In genomic region chr9:79145442-79145841, GRCh38 we compare ENCODE assay signal across 30 cellular contexts.
"Had no signal": no experiment of that assay in that cellular context is flagged by ENCODE, and none has a peak within 500 bp of the region (broad histone marks: within the 10 kb centered on the region; RNA-seq: fewer than 3 reads in every experiment).

No MANE protein-coding gene starts in this region.

- DNase-seq: activated B cell treated with CpG ODN at 0.5 μM for 24 hours; activated CD4-positive, alpha-beta memory T cell treated with anti-CD3 and anti-CD28 coated beads, Interleukin-2, amount 10 ng/mL, durations not matched to agents 7 days and 5 days; activated CD4-positive, alpha-beta T cell treated with anti-CD3 and anti-CD28 coated beads for 4 hours; activated CD4-positive, CD25-positive, alpha-beta regulatory T cell treated with anti-CD3 and anti-CD28 coated beads, Interleukin-2, amount 50 U/mL, for 72 hours; activated CD8-positive, alpha-beta memory T cell treated with anti-CD3 and anti-CD28 coated beads for 24 hours; activated CD8-positive, alpha-beta memory T cell treated with anti-CD3 and anti-CD28 coated beads, Interleukin-2, amount 10 ng/mL, durations not matched to agents 7 days and 5 days; activated CD8-positive, alpha-beta memory T cell treated with anti-CD3 and anti-CD28 coated beads, Interleukin-2, amount 50 U/mL, for 48 hours; activated effector memory CD4-positive, alpha-beta T cell treated with Interleukin-2 at 50 U/mL for 16 hours; activated naive CD4-positive, alpha-beta T cell treated with anti-CD3 and anti-CD28 coated beads, Interleukin-2, amount 10 ng/mL, durations not matched to agents 7 days and 5 days; activated naive CD8-positive, alpha-beta T cell treated with anti-CD3 and anti-CD28 coated beads, Interleukin-2, amount 50 U/mL, for 24 hours; activated T-cell treated with anti-CD3 and anti-CD28 coated beads, Interleukin-2, amount 50 U/mL, for 48 hours; aorta; colonic mucosa; Kasumi-1; MG63; NCI-H1092; NCI-H1436 treated with DMSO at 0.1 percent for 48 hours; NCI-H1694 treated with DMSO at 0.1 percent for 48 hours; NCI-H2029; NCI-H345; NCI-H526; NCI-H748 treated with DMSO at 0.1 percent for 48 hours; RPMI8226; SIG-M5; T-cell; T-helper 17 cell had no signal

- H3K4me3 ChIP-seq: cardiac muscle cell, colonic mucosa, MG63 had no signal

- ATAC-seq: activated CD8-positive, alpha-beta memory T cell treated with anti-CD3 and anti-CD28 coated beads, Interleukin-2, amount 10 ng/mL, durations not matched to agents 7 days and 5 days; activated naive CD8-positive, alpha-beta T cell treated with anti-CD3 and anti-CD28 coated beads, Interleukin-2, amount 50 U/mL, for 24 hours; Panc1; SK-N-SH treated with all-trans-retinoic acid at 6 μM for 48 hours; T-cell; T-helper 17 cell had no signal

- H3K27me3 ChIP-seq: cardiac muscle cell, colonic mucosa, MG63 had no signal

- H3K9me3 ChIP-seq: colonic mucosa, MG63 had no signal

- H3K36me3 ChIP-seq: cardiac muscle cell, colonic mucosa, MG63 had no signal

- H3K4me1 ChIP-seq: colonic mucosa had no signal

- H3K27ac ChIP-seq: cardiac muscle cell, colonic mucosa, VCaP had no signal
